ENCODE assay signal across 10 cellular contexts in the genomic region with DNA sequence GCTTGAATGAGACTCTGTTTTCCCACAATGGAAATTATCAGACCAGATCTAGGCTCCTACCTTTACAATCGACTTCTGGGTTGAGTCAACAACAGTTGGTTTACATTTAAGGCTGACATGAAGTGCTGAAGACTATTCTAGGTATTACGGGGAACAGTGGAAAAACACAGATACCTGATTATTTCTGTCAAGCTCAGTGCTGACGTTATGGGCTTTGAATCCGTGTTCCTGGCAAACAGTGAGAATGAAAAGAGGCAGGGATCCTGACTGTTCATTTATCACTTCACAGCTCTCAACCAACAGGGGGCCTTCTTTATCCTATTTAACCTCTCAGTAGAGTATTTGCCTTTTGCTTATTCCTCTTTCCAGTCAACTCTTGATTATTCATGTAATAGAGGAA. TPM values are rescaled to one million over a fixed set of nuclear protein-coding genes. Genes with fewer than 3 reads are reported as not detected.
DNase-seq lines count a peak whose midpoint lies in the region; ATAC-seq and TF ChIP-seq lines count a peak whose summit lies in the region.
"Had no signal": no experiment of that assay in that cellular context is flagged by ENCODE, and none has a peak within 500 bp of the region (broad histone marks: within the 10 kb centered on the region; RNA-seq: fewer than 3 reads in every experiment).

No MANE protein-coding gene starts in this region.

- ATAC-seq in sciatic nerve (no peak), HG03097 (IDR thresholded peaks at IDR 0.05; ENCODE audit: low FRiP score, unreplicated experiment) (no peak), HG02798 (IDR thresholded peaks at IDR 0.05; ENCODE audit: poor library complexity, unreplicated experiment) (no peak)

- H3K36me3 ChIP-seq in A673 (ENCODE audit: insufficient read depth, low read length, poor library complexity, severe bottlenecking) (no peaks in the 10 kb centered on the region), cardiac muscle cell (no peaks in the 10 kb centered on the region)

- POLR2A ChIA-PET in A673 (lab: Charles Lee; ENCODE audit: low non-redundant PET) = no interaction called here

- H3K4me3 ChIP-seq in A673 (ENCODE audit: low read depth, low read length, poor library complexity, severe bottlenecking) = no peak overlapping the region
- H3K4me3 ChIP-seq in cardiac muscle cell = no peak overlapping the region
- H3K4me3 ChIP-seq in coronary artery = no peak overlapping the region

- H3K9me3 ChIP-seq in A673 (ENCODE audit: low read depth, low read length, poor library complexity, severe bottlenecking) (no peaks in the 10 kb centered on the region), cardiac muscle cell (ENCODE audit: low read depth) (no peaks in the 10 kb centered on the region)

- H3K27ac ChIP-seq in A673 (ENCODE audit: low read depth, low read length, poor library complexity, severe bottlenecking) (no peak overlapping the region), cardiac muscle cell (peak overlapping the region; percentile 77), coronary artery (no peak overlapping the region)
- H3K27ac ChIP-seq: epithelial cell of prostate had no signal

- intact Hi-C loops in A673 (cut with micrococcal nuclease; ENCODE audit: unreplicated experiment) (no loop called here), sciatic nerve (cut with DNase I) (no loop called here)

- DNase-seq in A673 (ENCODE audit: low spot score) = peak; percentile 55
- peak; percentile 21 for DNase-seq in OCI-M1 (lab: John Stamatoyannopoulos, UW)
- peak in 1 of 2 donors; percentile 51 for DNase-seq in cardiac muscle cell (ENCODE audit: low read depth in 1 of 2, low spot score in 1 of 2)
- DNase-seq in sciatic nerve (ENCODE audit: low spot score) = no peak
- no peak for DNase-seq in coronary artery (ENCODE audit: low spot score)
- DNase-seq: NCI-H187 treated with DMSO at 0.1 percent for 48 hours had no signal

- CTCF ChIA-PET in A673 (lab: Charles Lee) = no interaction called here

- H3K4me1 ChIP-seq in A673 (ENCODE audit: insufficient read depth, low read length, poor library complexity, severe bottlenecking) (peaks cover 4% of the 10 kb centered on the region), cardiac muscle cell (ENCODE audit: low read depth) (peaks cover 19% of the 10 kb centered on the region)

- TF ChIP-seq CTCF in A673 (conservative IDR thresholded peaks at IDR 0.05; ENCODE audit: low read depth, low read length) (peak; percentile 34; the same call in 1 of the 2 replicates), LNCAP (IDR thresholded peaks at IDR 0.05) (peak; percentile 16; the same call in 1 of the 2 replicates), cardiac muscle cell (IDR thresholded peaks at IDR 0.05; ENCODE audit: low read depth, low read length) (peak; percentile 23), coronary artery (IDR thresholded peaks at IDR 0.05) (no peak)

- BruUV-seq in A673 (replicated peaks; lab: Mats Ljungman, UMichigan) = no TSS peak

- H3K27me3 ChIP-seq in A673 (replicated peaks; ENCODE audit: insufficient read depth, low read depth, low read length, poor library complexity) = no peaks in the 10 kb centered on the region
- no peaks in the 10 kb centered on the region for H3K27me3 ChIP-seq in cardiac muscle cell

RNA-seq across cellular contexts. Expression of gene TMEM164, which starts 43.1 kb away (rescaled TPM):
- total RNA-seq in A673 (2021) (22.3 and 26.5 TPM in 2 replicates), cardiac muscle cell (28.3 and 70.3 TPM in 2 replicates), sciatic nerve (12.8 TPM)
- 5.2 and 6.8 TPM in 2 replicates for polyA plus RNA-seq in cardiac muscle cell

Comparison
In these comparisons a context has a peak if more than half of its experiments do, and no peak if none do; other contexts are left out.
1. DNase-seq: peak in A673 (single experiment) and OCI-M1 (single experiment); none in sciatic nerve (single experiment) and coronary artery (single experiment).